In the genomic region with DNA sequence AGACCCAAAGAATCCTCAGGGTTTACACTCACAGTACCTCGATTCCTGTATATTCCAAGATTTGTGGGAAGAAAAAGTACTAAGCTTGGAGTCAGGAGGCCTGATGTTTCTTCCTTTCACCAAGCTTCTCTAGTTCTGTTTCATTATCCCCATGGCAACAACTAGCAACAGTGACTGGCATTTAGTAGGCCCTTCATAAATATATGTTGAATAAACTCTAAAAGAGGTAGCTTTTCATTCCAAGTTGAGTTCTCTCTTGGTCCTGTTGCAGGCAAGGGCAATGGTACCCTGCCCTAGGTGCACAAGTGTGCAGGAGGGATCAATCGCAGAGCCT, we compare ENCODE assay signal across 8 cellular contexts. TPM values are rescaled to one million over a fixed set of nuclear protein-coding genes. Genes with fewer than 3 reads are reported as not detected.
DNase-seq lines count a peak whose midpoint lies in the region; ATAC-seq, FAIRE-seq and TF ChIP-seq lines count a peak whose summit lies in the region.

No MANE protein-coding gene starts in this region.

- no peak overlapping the region for H4K91ac ChIP-seq in neuronal stem cell (ENCODE audit: low read depth, low read length, poor library complexity)

- H3K27me3 ChIP-seq in ACC112 (ENCODE audit: insufficient read depth, low read length) (no peaks in the 10 kb centered on the region), SK-N-SH (ENCODE audit: insufficient read depth) (no peaks in the 10 kb centered on the region), neuronal stem cell (ENCODE audit: control insufficient read depth in 3 of 3, insufficient read depth in 3 of 3, low read depth in 1 of 3, low read length in 3 of 3) (no peaks in the 10 kb centered on the region)

- H2AFZ ChIP-seq in ACC112 (ENCODE audit: low read length, unreplicated experiment) (peak overlapping the region; percentile 47), SK-N-SH (ENCODE audit: low read depth) (peak overlapping the region; percentile 89), neuronal stem cell (ENCODE audit: low read length) (peak overlapping the region; percentile 59)

- no peak overlapping the region for H2AK5ac ChIP-seq in neuronal stem cell (ENCODE audit: low read depth, low read length)

- peak; percentile 2 for DNase-seq in GM18507 (ENCODE audit: extremely low spot score, insufficient read length, low read depth)
- DNase-seq in SK-N-SH = no peak
- DNase-seq in erythroblast (lab: John Stamatoyannopoulos, UW) = peak; percentile 80 to 84
- DNase-seq in neuronal stem cell (ENCODE audit: low spot score) = no peak
- DNase-seq in GM12891 (ENCODE audit: insufficient read length, low spot score) = no peak

- no peak overlapping the region for H2BK12ac ChIP-seq in neuronal stem cell (ENCODE audit: low read length)

- H2BK5ac ChIP-seq in neuronal stem cell (ENCODE audit: low read length) = no peak overlapping the region

- H3K4me2 ChIP-seq in SK-N-SH (peak overlapping the region; percentile 84), neuronal stem cell (ENCODE audit: insufficient read depth, low read length, poor library complexity, severe bottlenecking) (peak overlapping the region; percentile 66)

- TF ChIP-seq EP300 in SK-N-SH (IDR thresholded peaks at IDR 0.05; ENCODE audit: borderline replicate concordance in 1 of 2, low read depth in 1 of 2, low read length in 1 of 2) = no peak

- TF ChIP-seq POLR2A in erythroblast (IDR thresholded peaks at IDR 0.05; ENCODE audit: low read length) (no peak), GM12891 (IDR thresholded peaks at IDR 0.05; ENCODE audit: low read depth, low read length) (no peak)

- H4K20me1 ChIP-seq in SK-N-SH (ENCODE audit: insufficient read depth) = peaks cover 37% of the 10 kb centered on the region

- H4K8ac ChIP-seq in neuronal stem cell (ENCODE audit: low read depth, low read length) = no peak overlapping the region

- no peak overlapping the region for H2BK120ac ChIP-seq in neuronal stem cell (ENCODE audit: low read depth, low read length)

- H3K79me2 ChIP-seq in ACC112 (ENCODE audit: control insufficient read depth, insufficient read depth, low read length, unreplicated experiment) (peaks cover 39% of the 10 kb centered on the region), SK-N-SH (ENCODE audit: insufficient read depth) (peaks cover 54% of the 10 kb centered on the region)

- TF ChIP-seq CTCF in SK-N-SH (IDR thresholded peaks at IDR 0.05) = no peak

- peaks cover 4% of the 10 kb centered on the region for H3K79me1 ChIP-seq in neuronal stem cell (ENCODE audit: low read depth, low read length)

- H3K4me1 ChIP-seq in ACC112 (ENCODE audit: control insufficient read depth, insufficient read depth, low read length, unreplicated experiment) (peaks cover 42% of the 10 kb centered on the region), SK-N-SH (ENCODE audit: control insufficient read depth in 1 of 2, insufficient read depth in 2 of 2, low read depth in 1 of 2, low read length in 1 of 2) (peaks cover 17 to 24% of the 10 kb centered on the region in 2 experiments), neuronal stem cell (ENCODE audit: control insufficient read depth in 2 of 2, insufficient read depth in 1 of 2, low read depth in 1 of 2, low read length in 2 of 2) (peaks cover 9 to 11% of the 10 kb centered on the region in 2 donors)

- WGBS in SK-N-SH (ENCODE audit: low lambda C conversion rate) = 34% methylated on average over 2 of the region's 2 CpGs
- no CpG with 5 or more reads among the region's 2 CpGs for WGBS in neuronal stem cell (ENCODE audit: extremely low coverage in 2 of 2, insufficient read length in 2 of 2, insufficient replicate concordance in 1 of 2), 2 donors

- H3K23ac ChIP-seq in neuronal stem cell (ENCODE audit: low read depth, low read length, poor library complexity) = no peak overlapping the region

- H3K9me3 ChIP-seq in SK-N-SH = no peaks in the 10 kb centered on the region
- no peaks in the 10 kb centered on the region for H3K9me3 ChIP-seq in neuronal stem cell (replicated peaks in 1 of 2; ENCODE audit: control insufficient read depth in 2 of 2, insufficient read depth in 1 of 2, low read depth in 1 of 2, low read length in 2 of 2)

- ATAC-seq in GM18870 (IDR thresholded peaks at IDR 0.05; ENCODE audit: unreplicated experiment) (no peak), HG02885 (IDR thresholded peaks at IDR 0.05; ENCODE audit: poor library complexity, unreplicated experiment) (no peak)

- H3K9ac ChIP-seq in SK-N-SH (peak overlapping the region; percentile 91), neuronal stem cell (ENCODE audit: low read depth, low read length, poor library complexity) (peak overlapping the region; percentile 78)

- H2BK15ac ChIP-seq in neuronal stem cell (ENCODE audit: low read length) = no peak overlapping the region

- no peaks in the 10 kb centered on the region for H3K9me2 ChIP-seq in SK-N-SH

- POLR2A ChIA-PET in SK-N-SH (lab: Yijun Ruan, JAX) = interaction anchor here (1.1 to 2.4 kb wide), 2 partner anchors 10 to 15 kb away, joined by 5 to 36 read pairs; a partner anchor contains a TSS

- CTCF ChIA-PET in SK-N-SH (lab: Yijun Ruan, JAX) = interaction anchor here (0.9 to 3.4 kb wide), 5 partner anchors 14 to 94 kb away, joined by 4 to 20 read pairs (median 6); a partner anchor contains a TSS

- H3K4me3 ChIP-seq in ACC112 (ENCODE audit: low read depth, low read length) = peak overlapping the region; percentile 90
- H3K4me3 ChIP-seq in SK-N-SH (ENCODE audit: low read depth in 2 of 2, low read length in 1 of 2) = peak overlapping the region; percentile 63 to 87
- peak overlapping the region; percentile 56 to 83 for H3K4me3 ChIP-seq in neuronal stem cell (ENCODE audit: low read length in 2 of 2)

- H3K18ac ChIP-seq in neuronal stem cell (ENCODE audit: low read length) = no peak overlapping the region

- H3F3A ChIP-seq in SK-N-SH (replicated peaks; ENCODE audit: insufficient read depth) = peaks cover 8% of the 10 kb centered on the region

- FAIRE-seq in GM18507 (lab: Jason Lieb, UNC) (no peak), GM12891 (lab: Jason Lieb, UNC) (no peak)

- no peak for TF ChIP-seq RAD21 in SK-N-SH (IDR thresholded peaks at IDR 0.05; ENCODE audit: low read length)

- H3K4ac ChIP-seq in neuronal stem cell (ENCODE audit: low read length) = no peak overlapping the region

- no peak overlapping the region for H3K14ac ChIP-seq in neuronal stem cell (ENCODE audit: low read length)

- H3K27ac ChIP-seq in ACC112 (ENCODE audit: low read depth, low read length) (peak overlapping the region; percentile 89), SK-N-SH (ENCODE audit: low read depth in 2 of 2, low read length in 1 of 2) (peak overlapping the region; percentile 86 to 94), neuronal stem cell (replicated peaks; ENCODE audit: low read length) (peak overlapping the region; percentile 59)

- H3K36me3 ChIP-seq in ACC112 (ENCODE audit: insufficient read depth, low read length) = peaks cover 23% of the 10 kb centered on the region
- H3K36me3 ChIP-seq in SK-N-SH (replicated peaks in 1 of 2; ENCODE audit: control insufficient read depth in 1 of 2, insufficient read depth in 2 of 2, low read length in 1 of 2) = peaks cover 26% of the 10 kb centered on the region in 2 experiments
- peaks cover 6 to 32% of the 10 kb centered on the region in 2 donors for H3K36me3 ChIP-seq in neuronal stem cell (replicated peaks in 1 of 2; ENCODE audit: control insufficient read depth in 2 of 2, insufficient read depth in 2 of 2, low read length in 2 of 2)

TF ChIP-seq in SK-N-SH, 30 proteins besides CTCF, POLR2A, EP300 and RAD21:
- TF ChIP-seq MEF2A (IDR thresholded peaks at IDR 0.05; ENCODE audit: borderline replicate concordance, low read depth) = no peak
- no peak for TF ChIP-seq YY1 (IDR thresholded peaks at IDR 0.05; ENCODE audit: low read depth)
- no peak for TF ChIP-seq FOXJ3 (CRISPR knock-in tag; IDR thresholded peaks at IDR 0.05)
- TF ChIP-seq JUND (IDR thresholded peaks at IDR 0.05) = no peak
- TF ChIP-seq TAF1 (IDR thresholded peaks at IDR 0.05; ENCODE audit: borderline replicate concordance, low read depth, low read length) = no peak
- TF ChIP-seq NFIC (IDR thresholded peaks at IDR 0.05; ENCODE audit: borderline replicate concordance) = no peak
- no peak for TF ChIP-seq GATA2 (CRISPR knock-in tag; IDR thresholded peaks at IDR 0.05)

TF ChIP-seq in GM12891, 5 proteins besides CTCF, POLR2A, EP300 and RAD21:
- TF ChIP-seq PAX5 (IDR thresholded peaks at IDR 0.05; ENCODE audit: insufficient read depth, low read length, severe bottlenecking) (no peak), TAF1 (IDR thresholded peaks at IDR 0.05; ENCODE audit: low read depth, low read length) (no peak), POLR2AphosphoS5 (IDR thresholded peaks at IDR 0.05; ENCODE audit: low read depth, low read length) (no peak), SPI1 (IDR thresholded peaks at IDR 0.05; ENCODE audit: low read depth, low read length) (no peak), POU2F2 (IDR thresholded peaks at IDR 0.05; ENCODE audit: low read depth, low read length) (no peak)

RNA-seq across cellular contexts. Expression of a gene that starts 0.5 kb away (rescaled TPM):
- polyA plus RNA-seq in SK-N-SH (2012; rRNA removed) = 168 and 207 TPM in 2 replicates
- 158 and 160 TPM in 2 replicates for polyA plus RNA-seq in SK-N-SH (2012; cell fraction: cytosol; rRNA removed)
- 163 and 238 TPM in 2 replicates for polyA plus RNA-seq in SK-N-SH (2012; cell fraction: nucleus; rRNA removed)
- 40.4 TPM for polyA plus RNA-seq in neuronal stem cell (2013, experiment 1 of 2)
- polyA plus RNA-seq in neuronal stem cell (2013, experiment 2 of 2) = 40.8 TPM
- 60.4 TPM for polyA plus RNA-seq in GM12891 (2012; ENCODE audit: low read depth, missing spikeins)

RNA-seq across cellular contexts. Expression of a gene that starts 15.1 kb away (rescaled TPM):
- 382 and 684 TPM in 2 replicates for polyA plus RNA-seq in SK-N-SH (2012; rRNA removed)
- 339 and 530 TPM in 2 replicates for polyA plus RNA-seq in SK-N-SH (2012; cell fraction: cytosol; rRNA removed)
- polyA plus RNA-seq in SK-N-SH (2012; cell fraction: nucleus; rRNA removed) = 163 and 201 TPM in 2 replicates
- 115 TPM for polyA plus RNA-seq in neuronal stem cell (2013, experiment 1 of 2)
- polyA plus RNA-seq in neuronal stem cell (2013, experiment 2 of 2) = 101 TPM
- polyA plus RNA-seq in GM12891 (2012; ENCODE audit: low read depth, missing spikeins) = 307 TPM

RNA-seq across cellular contexts. Expression of a gene that starts 37.0 kb away (rescaled TPM):
- polyA plus RNA-seq in SK-N-SH (2012; rRNA removed) = 329 and 358 TPM in 2 replicates
- polyA plus RNA-seq in SK-N-SH (2012; cell fraction: cytosol; rRNA removed) = 283 and 343 TPM in 2 replicates
- 185 and 191 TPM in 2 replicates for polyA plus RNA-seq in SK-N-SH (2012; cell fraction: nucleus; rRNA removed)
- polyA plus RNA-seq in neuronal stem cell (2013, experiment 1 of 2) = 74.0 TPM
- 71.0 TPM for polyA plus RNA-seq in neuronal stem cell (2013, experiment 2 of 2)
- 87.0 TPM for polyA plus RNA-seq in GM12891 (2012; ENCODE audit: low read depth, missing spikeins)

Comparison
In these comparisons a context has a peak if more than half of its experiments do, and no peak if none do; other contexts are left out.
1. DNase-seq: peak in GM18507 (single experiment) and erythroblast (2 of 2); none in SK-N-SH (single experiment), neuronal stem cell (single experiment) and GM12891 (single experiment).
2. Peak in every context shown above with its lines, with median percentiles within 50 percentile points of each other: H2AFZ ChIP-seq, H3K27ac ChIP-seq and H3K4me3 ChIP-seq.